ENCODE assay signal across 1 cellular context in genomic region chr18:74353169-74353775, GRCh38.
TF ChIP-seq lines count a peak whose summit lies in the region.

No MANE protein-coding gene starts in this region.

TF ChIP-seq in HepG2, 621 proteins besides CTCF, POLR2A, EP300 and RAD21 (continued from another document):
- TF ChIP-seq ZBTB33 (CRISPR knock-in tag; IDR thresholded peaks at IDR 0.05) = no peak
